In genomic region chr15:88649753-88650551, GRCh38 we compare ENCODE assay signal across 10 cellular contexts. TPM values are rescaled to one million over a fixed set of nuclear protein-coding genes. Genes with fewer than 3 reads are reported as not detected.
A peak's percentile ranks its signal among the peaks of the same experiment; 100 is the strongest.
DNase-seq lines count a peak whose midpoint lies in the region; FAIRE-seq and TF ChIP-seq lines count a peak whose summit lies in the region.
"Had no signal": no experiment of that assay in that cellular context is flagged by ENCODE, and none has a peak within 500 bp of the region (broad histone marks: within the 10 kb centered on the region; RNA-seq: fewer than 3 reads in every experiment).

No MANE protein-coding gene starts in this region.

- H3K9ac ChIP-seq in BLaER1 treated with 17β-estradiol and CSF1 and Interleukin-3, amounts not matched to agents 10 nM and 100 nM, result peak overlapping the region in 2 of 11 experiments; percentile 28 to 35; a peak in 2 of 22 replicates
- H3K9ac ChIP-seq in HUES48 (ENCODE audit: low read depth, low read length), result no peak overlapping the region

- peak overlapping the region in 10 of 11 experiments; percentile 11 to 66 (median 41); a peak in 15 of 22 replicates for H3K27ac ChIP-seq in BLaER1 treated with 17β-estradiol and CSF1 and Interleukin-3, amounts not matched to agents 10 nM and 100 nM
- H3K27ac ChIP-seq in HUES48 (ENCODE audit: low read depth, low read length) (peak overlapping the region; percentile 65), neutrophil (peak overlapping the region; percentile 28)

- H3K36me3 Mint-ChIP-seq in dendritic cell treated with granulocyte-macrophage colony-stimulating factor and Interleukin-4, amounts not matched to agents 40 ng/mL and 50 ng/mL, for 4 days (ENCODE audit: low read depth), result no peaks in the 10 kb centered on the region

- peaks cover 13% of the 10 kb centered on the region for H3K4me1 Mint-ChIP-seq in dendritic cell treated with granulocyte-macrophage colony-stimulating factor and Interleukin-4, amounts not matched to agents 40 ng/mL and 50 ng/mL, for 4 days (ENCODE audit: low read depth)

- peak overlapping the region; percentile 11 to 82 (median 70); a peak in 19 of 22 replicates for H3K4me2 ChIP-seq in BLaER1 treated with 17β-estradiol and CSF1 and Interleukin-3, amounts not matched to agents 10 nM and 100 nM

- no peak overlapping the region for H3K4me3 Mint-ChIP-seq in dendritic cell treated with granulocyte-macrophage colony-stimulating factor and Interleukin-4, amounts not matched to agents 40 ng/mL and 50 ng/mL, for 4 days

- DNase-seq in dedifferentiated amniotic fluid mesenchymal stem cell (ENCODE audit: extremely low spot score), result no peak
- no peak for DNase-seq in T1000 (lab: John Stamatoyannopoulos, UW)
- no peak for DNase-seq in NCI-H774 (lab: John Stamatoyannopoulos, UW)
- no peak for DNase-seq in frontal cortex (ENCODE audit: low spot score in 2 of 2)

- no peak for TF ChIP-seq CTCF in neutrophil (IDR thresholded peaks at IDR 0.05)

- H3K9me3 Mint-ChIP-seq in dendritic cell treated with granulocyte-macrophage colony-stimulating factor and Interleukin-4, amounts not matched to agents 40 ng/mL and 50 ng/mL, for 4 days, result no peaks in the 10 kb centered on the region

- peak overlapping the region; percentile 21 for H3K27ac Mint-ChIP-seq in dendritic cell treated with granulocyte-macrophage colony-stimulating factor and Interleukin-4, amounts not matched to agents 40 ng/mL and 50 ng/mL, for 4 days

- H3K27me3 Mint-ChIP-seq in dendritic cell treated with granulocyte-macrophage colony-stimulating factor and Interleukin-4, amounts not matched to agents 40 ng/mL and 50 ng/mL, for 4 days, result no peaks in the 10 kb centered on the region

- H4K20me1 ChIP-seq in BLaER1 treated with 17β-estradiol and CSF1 and Interleukin-3, amounts not matched to agents 10 nM and 100 nM, result peaks cover 0 to 22% (median 0%) of the 10 kb centered on the region in 11 experiments; a peak in 3 of 22 replicates

- H3K4me1 ChIP-seq in BLaER1 treated with 17β-estradiol and CSF1 and Interleukin-3, amounts not matched to agents 10 nM and 100 nM, result peaks cover 27 to 54% (median 44%) of the 10 kb centered on the region in 10 experiments
- peaks cover 12% of the 10 kb centered on the region for H3K4me1 ChIP-seq in HUES48 (ENCODE audit: control insufficient read depth, insufficient read depth, low read length)
- peaks cover 23 to 43% of the 10 kb centered on the region in 2 experiments for H3K4me1 ChIP-seq in neutrophil (ENCODE audit: control insufficient read depth in 1 of 2, insufficient read depth in 1 of 2, low read depth in 1 of 2, low read length in 1 of 2)

- no peaks in the 10 kb centered on the region for H3K27me3 ChIP-seq in BLaER1 treated with 17β-estradiol and CSF1 and Interleukin-3, amounts not matched to agents 10 nM and 100 nM
- H3K27me3 ChIP-seq in HUES48 (ENCODE audit: control insufficient read depth, insufficient read depth, low read length) (no peaks in the 10 kb centered on the region), neutrophil (no peaks in the 10 kb centered on the region)

- intact Hi-C loops in dendritic cell treated with granulocyte-macrophage colony-stimulating factor and Interleukin-4, amounts not matched to agents 40 ng/mL and 50 ng/mL, for 4 days (cut with micrococcal nuclease), result loop anchor here (10.0 kb wide), 1 partner anchor 185 kb away; no protein-coding TSS in a partner anchor

- no peaks in the 10 kb centered on the region for H3K9me3 ChIP-seq in BLaER1 treated with 17β-estradiol and CSF1 and Interleukin-3, amounts not matched to agents 10 nM and 100 nM (replicated peaks in 1 of 11)
- H3K9me3 ChIP-seq in HUES48 (ENCODE audit: control insufficient read depth, insufficient read depth, low read length) (no peaks in the 10 kb centered on the region), neutrophil (no peaks in the 10 kb centered on the region)

- 0 out of 22 replicates have a peak, but pooled peaks cover 0 to 3% (median 0%) of the 10 kb centered on the region in 11 experiments for H3K36me3 ChIP-seq in BLaER1 treated with 17β-estradiol and CSF1 and Interleukin-3, amounts not matched to agents 10 nM and 100 nM
- H3K36me3 ChIP-seq in HUES48 (ENCODE audit: control insufficient read depth, insufficient read depth, low read length), result no peaks in the 10 kb centered on the region
- peaks cover 94% of the 10 kb centered on the region for H3K36me3 ChIP-seq in neutrophil

- no peak for FAIRE-seq in frontal cortex (lab: Jason Lieb, UNC)
- FAIRE-seq: D721Med, TTC549 had no signal

- no peak overlapping the region for H3K4me3 ChIP-seq in BLaER1 treated with 17β-estradiol and CSF1 and Interleukin-3, amounts not matched to agents 10 nM and 100 nM
- H3K4me3 ChIP-seq in HUES48 (ENCODE audit: low read depth, low read length) (no peak overlapping the region), neutrophil (ENCODE audit: low read depth in 1 of 2, low read length in 1 of 2) (no peak overlapping the region)

RNA-seq across cellular contexts. Expression of gene ISG20, which starts 11.1 kb away (rescaled TPM):
- not detected for total RNA-seq in frontal cortex

RNA-seq across cellular contexts. Expression of gene AEN, which starts 28.8 kb away (rescaled TPM):
- total RNA-seq in frontal cortex, result 4.5 TPM
